In the genomic region with DNA sequence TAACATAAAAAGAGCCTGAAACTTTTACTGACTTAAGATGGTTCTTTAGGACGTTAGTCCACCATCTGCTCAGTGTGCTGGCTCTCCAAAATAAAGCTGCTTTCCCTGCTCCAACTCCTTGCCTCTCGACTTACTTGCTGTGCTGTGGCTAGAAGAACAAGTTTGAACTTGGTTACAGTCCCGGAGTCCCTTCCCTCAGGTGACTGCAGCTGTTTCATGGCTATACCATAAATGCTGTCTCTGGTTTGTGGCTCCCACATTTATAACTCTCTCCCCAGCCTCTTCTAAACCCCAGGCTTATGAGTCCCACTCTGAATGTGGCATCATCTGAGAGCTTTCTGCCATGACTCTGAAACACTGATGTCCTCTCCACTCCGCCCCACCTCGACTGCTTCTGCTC, we compare ENCODE assay signal across 26 cellular contexts.
"Had no signal": no experiment of that assay in that cellular context is flagged by ENCODE, and none has a peak within 500 bp of the region (broad histone marks: within the 10 kb centered on the region; RNA-seq: fewer than 3 reads in every experiment).

No MANE protein-coding gene starts in this region.

- H2AFZ ChIP-seq: parathyroid adenoma had no signal

- H3K27me3 ChIP-seq: esophagus squamous epithelium, right atrium auricular region, uterus had no signal

- DNase-seq: activated CD4-positive, alpha-beta memory T cell treated with anti-CD3 and anti-CD28 coated beads, Interleukin-2, amount 10 ng/mL, durations not matched to agents 7 days and 5 days; activated CD4-positive, alpha-beta T cell treated with anti-CD3 and anti-CD28 coated beads for 4 hours; activated CD8-positive, alpha-beta memory T cell treated with anti-CD3 and anti-CD28 coated beads, Interleukin-2, amount 50 U/mL, for 48 hours; activated naive CD8-positive, alpha-beta T cell treated with anti-CD3 and anti-CD28 coated beads, Interleukin-2, amount 50 U/mL, for 24 hours; activated T-cell treated with anti-CD3 and anti-CD28 coated beads, Interleukin-2, amount 50 U/mL, for 24 hours; amygdala; endodermal cell; esophagus squamous epithelium; left ventricle myocardium inferior; naive thymus-derived CD4-positive, alpha-beta T cell; nucleus accumbens; stimulated activated CD4-positive, alpha-beta T cell treated with anti-CD3 and anti-CD28 coated beads, Interleukin-15, amount 100 ng/mL, for 24 hours; stimulated activated CD4-positive, alpha-beta T cell treated with anti-CD3 and anti-CD28 coated beads, Interleukin-2, amount 100 ng/mL, for 24 hours; stimulated activated naive CD4-positive, alpha-beta T cell; T-helper 9 cell; uterus had no signal

- H3K36me3 Mint-ChIP-seq: activated naive CD4-positive, alpha-beta T cell treated with anti-CD3 and anti-CD28 coated beads, Interleukin-2, amount 50 U/mL, for 24 hours; naive thymus-derived CD4-positive, alpha-beta T cell; type B pancreatic cell had no signal

- H3K27ac ChIP-seq: esophagus squamous epithelium, left ventricle myocardium inferior, parathyroid adenoma, right atrium auricular region, thoracic aorta, uterus, VCaP had no signal

- H3K79me2 ChIP-seq: parathyroid adenoma had no signal

- H3K4me3 Mint-ChIP-seq: activated CD4-positive, alpha-beta memory T cell treated with anti-CD3 and anti-CD28 coated beads, Interleukin-2, amount 10 ng/mL, durations not matched to agents 7 days and 5 days; activated naive CD4-positive, alpha-beta T cell treated with anti-CD3 and anti-CD28 coated beads, Interleukin-2, amount 50 U/mL, for 24 hours; activated naive CD8-positive, alpha-beta T cell treated with anti-CD3 and anti-CD28 coated beads, Interleukin-2, amount 50 U/mL, for 24 hours; activated T-cell treated with anti-CD3 and anti-CD28 coated beads, Interleukin-2, amount 50 U/mL, for 24 hours; central memory CD8-positive, alpha-beta T cell; dendritic cell treated with granulocyte-macrophage colony-stimulating factor and Interleukin-4, amounts not matched to agents 40 ng/mL and 50 ng/mL, for 4 days; endodermal cell; naive thymus-derived CD4-positive, alpha-beta T cell; neural crest cell; T-helper 1 cell treated with Interleukin-12 subunit alpha and Interleukin-12 subunit beta and Interleukin-4 antibody, amounts not matched to agents 30 μg/mL and 1 μg/mL, for 36 hours; type B pancreatic cell had no signal

- H3K4me3 ChIP-seq: esophagus squamous epithelium, left ventricle myocardium inferior, right atrium auricular region, thoracic aorta, uterus had no signal

- H3K4me1 ChIP-seq: esophagus squamous epithelium, left ventricle myocardium inferior, parathyroid adenoma, right atrium auricular region, uterus had no signal

- ATAC-seq: activated naive CD8-positive, alpha-beta T cell treated with anti-CD3 and anti-CD28 coated beads, Interleukin-2, amount 50 U/mL, for 24 hours; naive thymus-derived CD4-positive, alpha-beta T cell had no signal

- H3K9me3 ChIP-seq: esophagus squamous epithelium, thoracic aorta, uterus had no signal

- H3K36me3 ChIP-seq: esophagus squamous epithelium, left ventricle myocardium inferior, right atrium auricular region, thoracic aorta, uterus had no signal

- H3K9me3 Mint-ChIP-seq: activated CD4-positive, alpha-beta memory T cell treated with anti-CD3 and anti-CD28 coated beads, Interleukin-2, amount 10 ng/mL, durations not matched to agents 7 days and 5 days; activated naive CD4-positive, alpha-beta T cell treated with anti-CD3 and anti-CD28 coated beads, Interleukin-2, amount 50 U/mL, for 24 hours; activated naive CD8-positive, alpha-beta T cell treated with anti-CD3 and anti-CD28 coated beads, Interleukin-2, amount 50 U/mL, for 24 hours; activated T-cell treated with anti-CD3 and anti-CD28 coated beads, Interleukin-2, amount 50 U/mL, for 24 hours; central memory CD8-positive, alpha-beta T cell; T-helper 1 cell treated with Interleukin-12 subunit alpha and Interleukin-12 subunit beta and Interleukin-4 antibody, amounts not matched to agents 30 μg/mL and 1 μg/mL, for 36 hours had no signal

- H3K27me3 Mint-ChIP-seq: dendritic cell treated with granulocyte-macrophage colony-stimulating factor and Interleukin-4, amounts not matched to agents 40 ng/mL and 50 ng/mL, for 4 days had no signal

- H3K27ac Mint-ChIP-seq: activated CD4-positive, alpha-beta memory T cell treated with anti-CD3 and anti-CD28 coated beads, Interleukin-2, amount 10 ng/mL, durations not matched to agents 7 days and 5 days; activated naive CD4-positive, alpha-beta T cell treated with anti-CD3 and anti-CD28 coated beads, Interleukin-2, amount 50 U/mL, for 24 hours; activated naive CD8-positive, alpha-beta T cell treated with anti-CD3 and anti-CD28 coated beads, Interleukin-2, amount 50 U/mL, for 24 hours; activated T-cell treated with anti-CD3 and anti-CD28 coated beads, Interleukin-2, amount 50 U/mL, for 24 hours; dendritic cell treated with granulocyte-macrophage colony-stimulating factor and Interleukin-4, amounts not matched to agents 40 ng/mL and 50 ng/mL, for 4 days; endodermal cell; naive thymus-derived CD4-positive, alpha-beta T cell; T-helper 1 cell treated with Interleukin-12 subunit alpha and Interleukin-12 subunit beta and Interleukin-4 antibody, amounts not matched to agents 30 μg/mL and 1 μg/mL, for 36 hours; type B pancreatic cell had no signal

- H3K4me1 Mint-ChIP-seq: activated CD4-positive, alpha-beta memory T cell treated with anti-CD3 and anti-CD28 coated beads, Interleukin-2, amount 10 ng/mL, durations not matched to agents 7 days and 5 days; activated naive CD4-positive, alpha-beta T cell treated with anti-CD3 and anti-CD28 coated beads, Interleukin-2, amount 50 U/mL, for 24 hours; activated naive CD8-positive, alpha-beta T cell treated with anti-CD3 and anti-CD28 coated beads, Interleukin-2, amount 50 U/mL, for 24 hours; central memory CD8-positive, alpha-beta T cell; endodermal cell; naive thymus-derived CD4-positive, alpha-beta T cell; neural crest cell had no signal
